ENCODE assay signal across 8 cellular contexts in genomic region chr1:43348343-43348808, GRCh38. TPM values are rescaled to one million over a fixed set of nuclear protein-coding genes. Genes with fewer than 3 reads are reported as not detected.
DNase-seq lines count a peak whose midpoint lies in the region; ATAC-seq and TF ChIP-seq lines count a peak whose summit lies in the region.

No MANE protein-coding gene starts in this region.

- intact Hi-C loops in dorsolateral prefrontal cortex (cut with DNase I), result no loop called here

- H3K9me3 ChIP-seq in mucosa of stomach (ENCODE audit: control insufficient read depth, low read length), result no peaks in the 10 kb centered on the region

- no peak for TF ChIP-seq CTCF in dorsolateral prefrontal cortex (IDR thresholded peaks at IDR 0.05 in 54 of 56, conservative IDR thresholded peaks at IDR 0.05 in 2 of 56; ENCODE audit: low read depth in 1 of 56, partially characterized antibody in 56 of 56)

- H3K27ac ChIP-seq in dorsolateral prefrontal cortex, result peak overlapping the region; percentile 36 to 95 (median 90)

- no peak for ATAC-seq in HG03565 (IDR thresholded peaks at IDR 0.05; ENCODE audit: unreplicated experiment)

- H3K27me3 ChIP-seq in dorsolateral prefrontal cortex, result no peaks in the 10 kb centered on the region
- H3K27me3 ChIP-seq in mucosa of stomach (ENCODE audit: control insufficient read depth, insufficient read depth, low read length), result no peaks in the 10 kb centered on the region

- H3K4me3 ChIP-seq in dorsolateral prefrontal cortex (peak overlapping the region; percentile 48 to 79 (median 67)), mucosa of stomach (ENCODE audit: low read length) (peak overlapping the region; percentile 22)

- H3K36me3 ChIP-seq in mucosa of stomach (ENCODE audit: control insufficient read depth, insufficient read depth, low read length), result no peaks in the 10 kb centered on the region

- H3K9ac ChIP-seq in mucosa of stomach (ENCODE audit: low read length), result peak overlapping the region; percentile 87

- DNase-seq in DMS53 treated with DMSO at 0.1 percent for 48 hours (lab: John Stamatoyannopoulos, UW; ENCODE audit: unreplicated experiment) (peak; percentile 76), NCI-H510A (lab: John Stamatoyannopoulos, UW) (peak; percentile 98), dorsolateral prefrontal cortex (peak in 2 of 10 donors; percentile 30 to 38), foreskin melanocyte (no peak), NAMALWA (ENCODE audit: low spot score) (no peak)
- no peak for DNase-seq in activated CD4-positive, alpha-beta T cell treated with anti-CD3 and anti-CD28 coated beads for 4 hours

- peaks cover 55% of the 10 kb centered on the region for H3K4me1 ChIP-seq in mucosa of stomach (ENCODE audit: control insufficient read depth, insufficient read depth, low read length)

RNA-seq across cellular contexts. Expression of gene CDC20, which starts 10.4 kb away (rescaled TPM):
- 1 to 10 TPM in 73 of 120 experiments, under 1 TPM in 34, not detected in 13; 0.32 to 6.8 (median 1.5) TPM for total RNA-seq in dorsolateral prefrontal cortex

RNA-seq across cellular contexts. Expression of gene MPL, which starts 10.8 kb away (rescaled TPM):
- total RNA-seq in dorsolateral prefrontal cortex, result 1 to 10 TPM in 57 of 120 experiments, under 1 TPM in 47, not detected in 16; 0.23 to 3.6 (median 1.1) TPM

RNA-seq across cellular contexts. Expression of gene ELOVL1, which starts 19.4 kb away (rescaled TPM):
- 100 to 1,000 TPM in 29 of 120 experiments, 10 to 100 TPM in 91; 27.1 to 291 (median 70.1) TPM for total RNA-seq in dorsolateral prefrontal cortex

RNA-seq across cellular contexts. Expression of gene MED8, which starts 41.2 kb away (rescaled TPM):
- total RNA-seq in dorsolateral prefrontal cortex, result 10 to 100 TPM; 24.8 to 43.7 (median 34.9) TPM

RNA-seq across cellular contexts. Expression of gene SZT2, which starts 41.3 kb away (rescaled TPM):
- total RNA-seq in dorsolateral prefrontal cortex, result 100 to 1,000 TPM in 19 of 120 experiments, 10 to 100 TPM in 101; 48.6 to 133 (median 84.0) TPM

Comparison
In these comparisons a context has a peak if more than half of its experiments do, and no peak if none do; other contexts are left out.
1. DNase-seq: peak in DMS53 treated with DMSO at 0.1 percent for 48 hours (single experiment) and NCI-H510A (single experiment); none in foreskin melanocyte (single experiment), activated CD4-positive, alpha-beta T cell treated with anti-CD3 and anti-CD28 coated beads for 4 hours (0 of 2) and NAMALWA (single experiment).